In genomic region chr4:75016472-75016871, GRCh38 we compare ENCODE assay signal across 10 cellular contexts.
"Had no signal": no experiment of that assay in that cellular context is flagged by ENCODE, and none has a peak within 500 bp of the region (broad histone marks: within the 10 kb centered on the region; RNA-seq: fewer than 3 reads in every experiment).

No MANE protein-coding gene starts in this region.

- ATAC-seq: activated T-helper 17 cell treated with anti-CD3 and anti-CD28 coated beads, Interleukin-2, amount 50 U/mL, for 72 hours; stimulated activated effector memory CD8-positive, alpha-beta T cell treated with anti-CD3 and anti-CD28 coated beads, Interleukin-12 subunit alpha, Interleukin-12 subunit beta, amount 100 ng/mL, for 72 hours had no signal

- DNase-seq: activated CD4-positive, alpha-beta T cell treated with anti-CD3 and anti-CD28 coated beads, Interleukin-2, amount 10 ng/mL, durations not matched to agents 7 days and 5 days; activated naive CD4-positive, alpha-beta T cell treated with Interleukin-2 at 50 U/mL for 16 hours; aorta; cerebellar nuclear complex; effector CD8-positive, alpha-beta T cell; naive B cell had no signal

- H3K4me3 ChIP-seq: lung, neural progenitor cell had no signal

- H3K36me3 ChIP-seq: neural progenitor cell had no signal

- H3K27me3 ChIP-seq: neural progenitor cell had no signal

- H3K27ac ChIP-seq: neural progenitor cell had no signal

- H3K4me1 ChIP-seq: neural progenitor cell had no signal
